ENCODE assay signal across 9 cellular contexts in the genomic region with DNA sequence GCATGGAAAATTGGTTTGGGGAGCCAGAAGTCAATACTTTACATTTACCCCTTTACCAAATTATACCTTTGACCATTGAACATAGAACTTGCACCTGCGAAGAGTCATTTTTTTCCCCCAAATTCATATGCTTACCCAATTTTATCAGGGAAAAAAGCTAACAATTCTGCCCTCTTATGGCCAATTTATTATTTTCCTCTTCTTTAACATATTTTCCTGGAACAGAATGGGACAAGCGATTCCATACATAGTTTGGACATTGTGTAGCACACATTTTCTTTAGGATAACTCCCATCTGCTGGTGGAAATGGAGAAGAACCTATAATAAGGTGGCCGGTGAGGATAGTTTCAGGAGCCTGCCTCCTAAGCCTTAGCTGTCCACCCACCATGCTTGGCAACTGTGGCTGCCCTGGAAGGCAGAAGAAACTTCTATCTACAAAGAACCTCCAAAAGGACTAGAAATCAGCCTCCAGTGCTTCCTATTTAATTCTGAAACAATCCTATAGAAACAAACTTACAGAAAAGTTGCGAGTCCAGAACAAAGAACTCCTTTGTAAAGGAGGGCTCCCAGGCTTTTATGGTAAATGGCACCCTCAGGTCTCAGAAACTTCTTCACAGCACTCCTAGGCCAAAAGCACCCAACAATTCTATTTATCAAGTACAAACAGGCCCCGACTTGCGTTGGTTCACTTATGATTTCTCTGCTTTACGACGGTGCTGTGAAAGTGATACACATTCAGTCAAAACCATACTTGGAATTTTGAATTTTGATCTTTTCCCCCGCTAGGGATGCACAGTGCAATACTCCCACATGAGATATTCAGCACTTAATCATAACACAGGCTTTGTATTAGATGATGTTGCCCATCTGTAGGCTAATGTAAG.
DNase-seq lines count a peak whose midpoint lies in the region; ATAC-seq and TF ChIP-seq lines count a peak whose summit lies in the region.
"Had no signal": no experiment of that assay in that cellular context is flagged by ENCODE, and none has a peak within 500 bp of the region (broad histone marks: within the 10 kb centered on the region; RNA-seq: fewer than 3 reads in every experiment).

No MANE protein-coding gene starts in this region.

- TF ChIP-seq CTCF in DND-41 (IDR thresholded peaks at IDR 0.05; ENCODE audit: borderline replicate concordance, extremely low read depth, low read length, poor library complexity, severe bottlenecking) (peak; percentile 49), Loucy (conservative IDR thresholded peaks at IDR 0.05; ENCODE audit: low read length) (peak; percentile 71), brain microvascular endothelial cell (IDR thresholded peaks at IDR 0.05; ENCODE audit: low read depth, low read length, missing control alignments) (peak; percentile 25), neural crest cell (conservative IDR thresholded peaks at IDR 0.05) (peak; percentile 54)

- H3K4me1 Mint-ChIP-seq in neural crest cell, result peaks cover 39% of the 10 kb centered on the region
- no peaks in the 10 kb centered on the region for H3K4me1 Mint-ChIP-seq in activated CD4-positive, alpha-beta memory T cell treated with anti-CD3 and anti-CD28 coated beads for 36 hours (ENCODE audit: low read depth)

- H3K79me2 ChIP-seq in DND-41 (ENCODE audit: insufficient read depth, low read length) (no peaks in the 10 kb centered on the region), Loucy (ENCODE audit: insufficient read depth, low read length) (no peaks in the 10 kb centered on the region)

- H3K27me3 ChIP-seq in DND-41 (ENCODE audit: insufficient read depth, low read length, poor library complexity), result peaks cover 12% of the 10 kb centered on the region
- H3K27me3 ChIP-seq in Loucy (ENCODE audit: insufficient read depth, low read length, poor library complexity, severe bottlenecking), result no peaks in the 10 kb centered on the region
- H3K27me3 ChIP-seq in brain microvascular endothelial cell (replicated peaks), result peaks cover under 1% of the 10 kb centered on the region

- intact Hi-C loops in activated CD4-positive, alpha-beta memory T cell treated with anti-CD3 and anti-CD28 coated beads for 36 hours (cut with micrococcal nuclease), result no loop called here

- H3K4me3 ChIP-seq in DND-41 (ENCODE audit: low read depth in 1 of 2, low read length in 2 of 2) (no peak overlapping the region), Loucy (ENCODE audit: low read length, poor library complexity, severe bottlenecking) (no peak overlapping the region), brain microvascular endothelial cell (ENCODE audit: low read depth, low read length) (no peak overlapping the region)

- H3K27ac Mint-ChIP-seq in neural crest cell (ENCODE audit: unreplicated experiment), result peak overlapping the region; percentile 27
- H3K27ac Mint-ChIP-seq in activated CD4-positive, alpha-beta memory T cell treated with anti-CD3 and anti-CD28 coated beads for 36 hours, result no peak overlapping the region

- H3K4me3 Mint-ChIP-seq in neural crest cell, result no peak overlapping the region
- no peak overlapping the region for H3K4me3 Mint-ChIP-seq in activated CD4-positive, alpha-beta memory T cell treated with anti-CD3 and anti-CD28 coated beads for 36 hours

- H3K9me3 Mint-ChIP-seq in neural crest cell, result no peaks in the 10 kb centered on the region
- no peaks in the 10 kb centered on the region for H3K9me3 Mint-ChIP-seq in activated CD4-positive, alpha-beta memory T cell treated with anti-CD3 and anti-CD28 coated beads for 36 hours

- POLR2A ChIA-PET in activated CD4-positive, alpha-beta memory T cell treated with anti-CD3 and anti-CD28 coated beads for 36 hours (lab: Charles Lee), result no interaction called here

- H3K27me3 Mint-ChIP-seq in neural crest cell (ENCODE audit: low read depth), result no peaks in the 10 kb centered on the region
- H3K27me3 Mint-ChIP-seq in activated CD4-positive, alpha-beta memory T cell treated with anti-CD3 and anti-CD28 coated beads for 36 hours, result peaks cover 3% of the 10 kb centered on the region

- H3K36me3 ChIP-seq in DND-41 (ENCODE audit: insufficient read depth, low read length) (no peaks in the 10 kb centered on the region), Loucy (ENCODE audit: insufficient read depth, low read length) (no peaks in the 10 kb centered on the region), brain microvascular endothelial cell (replicated peaks) (no peaks in the 10 kb centered on the region)

- H3K27ac ChIP-seq in DND-41 (ENCODE audit: low read length) (no peak overlapping the region), brain microvascular endothelial cell (no peak overlapping the region)

- no peak overlapping the region for H2AFZ ChIP-seq in DND-41 (ENCODE audit: low read depth, low read length)
- H2AFZ ChIP-seq in Loucy (ENCODE audit: low read length), result no peak overlapping the region

- no peak for DNase-seq in DND-41
- no peak for DNase-seq in brain microvascular endothelial cell
- no peak for DNase-seq in neural crest cell (ENCODE audit: low read depth, low spot score)
- DNase-seq in KG1 (lab: John Stamatoyannopoulos, UW), result no peak
- DNase-seq in activated CD4-positive, alpha-beta memory T cell treated with anti-CD3 and anti-CD28 coated beads for 36 hours, result no peak
- DNase-seq in cerebellar cortex (ENCODE audit: low spot score), result no peak
- DNase-seq: NCI-H82 had no signal

- no peaks in the 10 kb centered on the region for H3K9me2 ChIP-seq in Loucy (replicated peaks; ENCODE audit: low read depth, low read length)

- no peak overlapping the region for H3K9ac ChIP-seq in DND-41 (ENCODE audit: low read depth, low read length)
- H3K9ac ChIP-seq in Loucy (ENCODE audit: low read depth, low read length, poor library complexity, severe bottlenecking), result no peak overlapping the region

- ATAC-seq in DND-41 (ENCODE audit: insufficient read depth, low read depth) (no peak), GM19023 (IDR thresholded peaks at IDR 0.05; ENCODE audit: unreplicated experiment) (no peak)

- H3K4me1 ChIP-seq in DND-41 (ENCODE audit: insufficient read depth, low read length) (no peaks in the 10 kb centered on the region), Loucy (ENCODE audit: insufficient read depth, low read length, poor library complexity, severe bottlenecking) (no peaks in the 10 kb centered on the region)

- no peaks in the 10 kb centered on the region for H3F3A ChIP-seq in Loucy (ENCODE audit: low read depth)

- H4K20me1 ChIP-seq in DND-41 (ENCODE audit: insufficient read depth, low read length), result no peaks in the 10 kb centered on the region
- no peaks in the 10 kb centered on the region for H4K20me1 ChIP-seq in Loucy (ENCODE audit: insufficient read depth, low read length, poor library complexity, severe bottlenecking)

- CTCF ChIA-PET in activated CD4-positive, alpha-beta memory T cell treated with anti-CD3 and anti-CD28 coated beads for 36 hours (lab: Charles Lee), result interaction anchor here (1.8 to 2.3 kb wide), 2 partner anchors 172 to 700 kb away, joined by 6 to 8 read pairs; no protein-coding TSS in a partner anchor

- H3K4me2 ChIP-seq in DND-41 (ENCODE audit: insufficient read depth, low read length) (no peak overlapping the region), Loucy (ENCODE audit: low read depth, low read length, poor library complexity, severe bottlenecking) (no peak overlapping the region)

- H3K9me3 ChIP-seq in DND-41 (ENCODE audit: insufficient read depth, low read length, severe bottlenecking), result no peaks in the 10 kb centered on the region
- no peaks in the 10 kb centered on the region for H3K9me3 ChIP-seq in Loucy (ENCODE audit: insufficient read depth, low read depth, low read length)

- no peaks in the 10 kb centered on the region for H3K36me3 Mint-ChIP-seq in neural crest cell (ENCODE audit: low read depth)
- H3K36me3 Mint-ChIP-seq in activated CD4-positive, alpha-beta memory T cell treated with anti-CD3 and anti-CD28 coated beads for 36 hours, result no peaks in the 10 kb centered on the region

- in situ Hi-C loops in brain microvascular endothelial cell (cut with HindIII; ENCODE audit: low pct_ligation_motif_present, low sequenced_read_pairs), result loop anchor here (25.0 kb wide), 1 partner anchor 188 kb away; no protein-coding TSS in a partner anchor
